In genomic region chr20:44704551-44704971, GRCh38 we compare ENCODE assay signal across 17 cellular contexts. TPM values are rescaled to one million over a fixed set of nuclear protein-coding genes. Genes with fewer than 3 reads are reported as not detected.
A peak's percentile ranks its signal among the peaks of the same experiment; 100 is the strongest.
DNase-seq lines count a peak whose midpoint lies in the region; ATAC-seq, FAIRE-seq and TF ChIP-seq lines count a peak whose summit lies in the region.
"Had no signal": no experiment of that assay in that cellular context is flagged by ENCODE, and none has a peak within 500 bp of the region (broad histone marks: within the 10 kb centered on the region; RNA-seq: fewer than 3 reads in every experiment).

No MANE protein-coding gene starts in this region.

- no peaks in the 10 kb centered on the region for H3K36me3 ChIP-seq in HCT116 (ENCODE audit: control insufficient read depth in 1 of 2, insufficient read depth in 2 of 2, low read length in 2 of 2)
- H3K36me3 ChIP-seq in tibial nerve: no peaks in the 10 kb centered on the region
- H3K36me3 ChIP-seq: SJCRH30 had no signal

- no peaks in the 10 kb centered on the region for H3K9me3 ChIP-seq in HCT116 (ENCODE audit: control insufficient read depth in 1 of 2, insufficient read depth in 1 of 2, low read depth in 1 of 2, low read length in 2 of 2)
- no peaks in the 10 kb centered on the region for H3K9me3 ChIP-seq in tibial nerve
- H3K9me3 ChIP-seq: SJCRH30 had no signal

- H3K4me1 ChIP-seq in HCT116 (ENCODE audit: control insufficient read depth in 1 of 2, insufficient read depth in 2 of 2, low read length in 2 of 2): peaks cover 11 to 20% of the 10 kb centered on the region in 2 experiments; a peak in 3 of 4 replicates
- H3K4me1 ChIP-seq in tibial nerve: peaks cover 0 to 74% (median 33%) of the 10 kb centered on the region in 4 donors

- POLR2A ChIA-PET in HCT116 (lab: Charles Lee): no interaction called here

- intact Hi-C loops in HCT116 (cut with micrococcal nuclease): no loop called here

- DNase-seq in HCT116 (ENCODE audit: low read depth, low spot score) (no peak), T1000 (lab: John Stamatoyannopoulos, UW) (peak; percentile 90), fibroblast of villous mesenchyme (ENCODE audit: low read depth) (peak; percentile 68), tibial nerve (ENCODE audit: low spot score in 2 of 2) (no peak), mucosa of gallbladder (ENCODE audit: low spot score) (no peak), D721Med (ENCODE audit: insufficient read length, low spot score) (no peak), globus pallidus (ENCODE audit: low spot score) (no peak)
- DNase-seq: activated B cell treated with CpG ODN at 0.5 μM for 24 hours; activated T-cell treated with anti-CD3 and anti-CD28 coated beads, Interleukin-2, amount 50 U/mL, for 72 hours; cerebellar nuclear complex; DMS153; NCI-H1048; NCI-H526; SJCRH30; stimulated activated CD4-positive, alpha-beta T cell treated with anti-CD3 and anti-CD28 coated beads, Interleukin-2, amount 100 ng/mL, for 24 hours; stimulated activated naive CD8-positive, alpha-beta T cell treated with anti-CD3 and anti-CD28 coated beads, Interleukin-15, Interleukin-2, amounts not matched to agents 100 U/mL and 50 U/mL, for 24 hours had no signal

- H3K9me2 ChIP-seq in HCT116 (ENCODE audit: insufficient read depth): no peaks in the 10 kb centered on the region

- H3K27me3 ChIP-seq in HCT116 (ENCODE audit: insufficient read depth, low read length): no peaks in the 10 kb centered on the region
- no peaks in the 10 kb centered on the region for H3K27me3 ChIP-seq in tibial nerve

- no peak for ATAC-seq in HCT116
- ATAC-seq: activated T-cell treated with anti-CD3 and anti-CD28 coated beads, Interleukin-2, amount 50 U/mL, for 72 hours; stimulated activated naive CD8-positive, alpha-beta T cell treated with anti-CD3 and anti-CD28 coated beads, Interleukin-15, Interleukin-2, amounts not matched to agents 100 U/mL and 50 U/mL, for 24 hours had no signal

- TF ChIP-seq POLR2A in HCT116 (IDR thresholded peaks at IDR 0.05; ENCODE audit: borderline replicate concordance, extremely low read depth, insufficient read depth, insufficient read length) (no peak), tibial nerve (IDR thresholded peaks at IDR 0.05) (no peak)

- RAD21 ChIA-PET in HCT116 (lab: Charles Lee; ENCODE audit: low non-redundant PET in 1 of 2, low total read pairs in 2 of 2, uncharacterized antibody in 2 of 2, unreplicated experiment in 2 of 2): no interaction called here

- CTCF ChIA-PET in HCT116 (lab: Charles Lee): no interaction called here

- 49 to 54% methylated on average over 3 to 4 of the region's 4 CpGs for WGBS in tibial nerve, 2 donors

- no peak overlapping the region for H3K4me3 ChIP-seq in HCT116 (replicated peaks in 1 of 2; ENCODE audit: low read depth in 1 of 2, low read length in 2 of 2)
- no peak overlapping the region for H3K4me3 ChIP-seq in fibroblast of villous mesenchyme (ENCODE audit: low read depth, low read length)
- H3K4me3 ChIP-seq in tibial nerve: no peak overlapping the region
- H3K4me3 ChIP-seq: SJCRH30 had no signal

- no peak overlapping the region for H3K9ac ChIP-seq in HCT116 (ENCODE audit: low read length)

- H3K27ac ChIP-seq in HCT116 (ENCODE audit: low read depth, low read length) (no peak overlapping the region), tibial nerve (peak overlapping the region; percentile 4 to 83 (median 74))
- H3K27ac ChIP-seq: SJCRH30 had no signal

- TF ChIP-seq RAD21 in HCT116 (IDR thresholded peaks at IDR 0.05; ENCODE audit: low read depth): no peak

- no TSS peak for BruUV-seq in HCT116 (replicated peaks; lab: Mats Ljungman, UMichigan)

- H4K20me1 ChIP-seq in HCT116 (ENCODE audit: insufficient read depth): no peaks in the 10 kb centered on the region

- no peak for FAIRE-seq in D721Med (lab: Jason Lieb, UNC)
- FAIRE-seq: frontal cortex had no signal

- H3K4me2 ChIP-seq in HCT116 (ENCODE audit: low read length): no peak overlapping the region

- H2AFZ ChIP-seq in HCT116 (ENCODE audit: low read depth, low read length, poor library complexity, severe bottlenecking): no peak overlapping the region

- no peak for TF ChIP-seq EP300 in tibial nerve (IDR thresholded peaks at IDR 0.05)

- no peaks in the 10 kb centered on the region for H3K79me2 ChIP-seq in HCT116 (ENCODE audit: insufficient read depth, low read length)

- TF ChIP-seq CTCF in HCT116 (IDR thresholded peaks at IDR 0.05 in 2 of 3, conservative IDR thresholded peaks at IDR 0.05 in 1 of 3; ENCODE audit: borderline replicate concordance in 1 of 3, insufficient read depth in 1 of 3, low read depth in 2 of 3, low read length in 2 of 3): no peak
- TF ChIP-seq CTCF in fibroblast of villous mesenchyme (IDR thresholded peaks at IDR 0.05; ENCODE audit: insufficient read depth, low read depth, low read length): no peak
- TF ChIP-seq CTCF in tibial nerve (IDR thresholded peaks at IDR 0.05): no peak
- TF ChIP-seq CTCF in D721Med (IDR thresholded peaks at IDR 0.05; ENCODE audit: insufficient read depth, missing control alignments): no peak

TF ChIP-seq in HCT116, 20 proteins besides CTCF, POLR2A, EP300 and RAD21:
- TF ChIP-seq ZNF274 (IDR thresholded peaks at IDR 0.05; ENCODE audit: low read depth, low read length) (no peak), ZFX (IDR thresholded peaks at IDR 0.05) (no peak), FOSL1 (IDR thresholded peaks at IDR 0.05; ENCODE audit: low read depth) (peak; percentile 1; the same call in 1 of the 2 replicates), REST (IDR thresholded peaks at IDR 0.05; ENCODE audit: low read depth) (no peak), POLR2AphosphoS5 (IDR thresholded peaks at IDR 0.05; ENCODE audit: low read depth, low read length) (no peak)

RNA-seq across cellular contexts. Expression of gene CCN5, which starts 10.6 kb away (rescaled TPM):
- 0.20 TPM for total RNA-seq in HCT116 (2021; ENCODE audit: unreplicated experiment)
- polyA plus RNA-seq in HCT116 (2012): 0.15 and 0.21 TPM in 2 replicates
- total RNA-seq in fibroblast of villous mesenchyme: 0.32 and 1.7 TPM in 2 replicates
- 1,000 to 10,000 TPM in 1 of 4 donors, 100 to 1,000 TPM in 2, 10 to 100 TPM in 1; 84.0 to 1,826 (median 378) TPM for total RNA-seq in tibial nerve
- 1.6 TPM for total RNA-seq in mucosa of gallbladder
- total RNA-seq: activated B cell treated with CpG ODN at 0.5 μM for 24 hours; activated T-cell treated with anti-CD3 and anti-CD28 coated beads, Interleukin-2, amount 50 U/mL, for 72 hours; frontal cortex; SJCRH30 had no signal

RNA-seq across cellular contexts. Expression of gene KCNK15, which starts 41.1 kb away (rescaled TPM):
- total RNA-seq in HCT116 (2021; ENCODE audit: unreplicated experiment): not detected
- not detected in 2 replicates for polyA plus RNA-seq in HCT116 (2012)
- total RNA-seq in fibroblast of villous mesenchyme: 0.32 and 1.7 TPM in 2 replicates
- total RNA-seq in tibial nerve: 1 to 10 TPM in 3 of 4 donors, under 1 TPM in 1; 0.87 to 6.0 (median 1.5) TPM
- total RNA-seq in mucosa of gallbladder: 14.2 TPM
- total RNA-seq: frontal cortex, SJCRH30 had no signal

RNA-seq across cellular contexts. Expression of gene ADA, which starts 53.1 kb away (rescaled TPM):
- total RNA-seq in HCT116 (2021; ENCODE audit: unreplicated experiment) (25.9 TPM), fibroblast of villous mesenchyme (6.4 and 10.4 TPM in 2 replicates), tibial nerve (10 to 100 TPM; 11.1 to 14.9 (median 12.4) TPM), mucosa of gallbladder (5.1 TPM)
- 33.7 and 36.3 TPM in 2 replicates for polyA plus RNA-seq in HCT116 (2012)

Comparison
In these comparisons a context has a peak if more than half of its experiments do, and no peak if none do; other contexts are left out.
1. DNase-seq: peak in T1000 (single experiment) and fibroblast of villous mesenchyme (single experiment); none in HCT116 (single experiment), tibial nerve (0 of 2), mucosa of gallbladder (single experiment), D721Med (single experiment) and globus pallidus (single experiment).
2. RNA of gene CCN5, which starts 10.6 kb away (total RNA-seq): 84.0 to 1,826 TPM in tibial nerve; 0.32 to 1.7 TPM in fibroblast of villous mesenchyme, 1.6 TPM in mucosa of gallbladder (single experiment) and 0.20 TPM in HCT116 (single experiment); every median in the first group is over 10 times any median in the second.